ENCODE assay signal across 8 cellular contexts in the genomic region with DNA sequence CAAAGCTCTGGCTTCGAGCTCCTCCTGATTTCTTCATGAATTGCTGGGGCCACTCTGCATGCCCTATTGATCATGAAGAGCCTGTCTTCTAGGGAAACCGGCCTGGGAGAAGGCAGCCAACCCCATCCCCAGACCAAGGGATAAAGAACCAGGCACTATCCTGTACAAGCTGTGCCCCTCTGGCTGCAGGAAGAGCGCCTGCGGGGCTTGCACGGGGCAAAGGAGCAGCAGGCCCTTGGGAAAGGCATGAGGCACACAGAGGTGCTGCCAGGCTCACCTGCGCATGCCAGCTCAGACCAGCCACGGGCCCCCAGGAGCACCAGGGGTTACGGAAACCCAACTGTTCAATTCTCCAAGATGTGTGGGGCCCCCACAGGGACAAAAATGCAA. TPM values are rescaled to one million over a fixed set of nuclear protein-coding genes. Genes with fewer than 3 reads are reported as not detected.
DNase-seq lines count a peak whose midpoint lies in the region; ATAC-seq, FAIRE-seq and TF ChIP-seq lines count a peak whose summit lies in the region.

No MANE protein-coding gene starts in this region.

- in situ Hi-C loops in GM12878 (cut with MboI), result loop anchor here (5.0 kb wide), 1 partner anchor 104 kb away; no protein-coding TSS in a partner anchor

- H3K79me2 ChIP-seq in GM12878 (ENCODE audit: control insufficient read depth, insufficient read depth, low read length), result peaks cover 49% of the 10 kb centered on the region

- DNase-seq in heart left ventricle (no peak), left ventricle myocardium superior (no peak), GM12878 (ENCODE audit: low read depth, low spot score) (no peak), mesenchymal stem cell (no peak), vagina (ENCODE audit: extremely low spot score in 2 of 2) (no peak), posterior vena cava (ENCODE audit: low spot score) (no peak), MV-4-11 (lab: John Stamatoyannopoulos, UW) (no peak), Ammon's horn (ENCODE audit: low spot score) (no peak)

- H2AK5ac ChIP-seq in mesenchymal stem cell (ENCODE audit: low read length, severe bottlenecking), result no peak overlapping the region

- peak overlapping the region in 10 of 12 donors; percentile 60 to 99 (median 98) for H3K27ac ChIP-seq in heart left ventricle
- H3K27ac ChIP-seq in GM12878 (ENCODE audit: control insufficient read depth, insufficient read depth), result peak overlapping the region; percentile 38
- no peak overlapping the region for H3K27ac ChIP-seq in mesenchymal stem cell (ENCODE audit: low read length, poor library complexity, severe bottlenecking)
- peak overlapping the region; percentile 93 for H3K27ac ChIP-seq in vagina

- peaks cover 0 to 58% (median 34%) of the 10 kb centered on the region in 12 donors for H3K4me1 ChIP-seq in heart left ventricle
- peaks cover 24% of the 10 kb centered on the region for H3K4me1 ChIP-seq in GM12878 (ENCODE audit: control insufficient read depth, insufficient read depth, low read length)
- peaks cover 18% of the 10 kb centered on the region for H3K4me1 ChIP-seq in mesenchymal stem cell (ENCODE audit: control insufficient read depth, insufficient read depth, low read depth, low read length)
- H3K4me1 ChIP-seq in vagina, result peaks cover 68% of the 10 kb centered on the region

- H2AFZ ChIP-seq in GM12878 (ENCODE audit: control insufficient read depth, low read depth, low read length) (peak overlapping the region; percentile 52), mesenchymal stem cell (ENCODE audit: low read depth, low read length) (no peak overlapping the region)

- H3K79me1 ChIP-seq in mesenchymal stem cell (replicated peaks; ENCODE audit: low read length, poor library complexity, severe bottlenecking), result peaks cover 20% of the 10 kb centered on the region

- POLR2A ChIA-PET in GM12878 (lab: Charles Lee), result interaction anchor here (0.7 to 2.8 kb wide), 18 partner anchors 19 to 436 kb away, joined by 3 to 22 read pairs (median 5); a partner anchor contains a TSS

- intact Hi-C loops in heart left ventricle (cut with DNase I), result loop anchor here in 5 of 10 donors (2.0 to 10.0 kb wide), 9 partner anchors 25 to 159 kb away; no protein-coding TSS in a partner anchor
- intact Hi-C loops in left ventricle myocardium superior (cut with micrococcal nuclease), result no loop called here
- intact Hi-C loops in GM12878 (cut with micrococcal nuclease; ENCODE audit: unreplicated experiment), result loop anchor here (1.0 to 2.0 kb wide), 7 partner anchors 19 to 161 kb away; no protein-coding TSS in a partner anchor
- intact Hi-C loops in vagina (cut with DNase I), result loop anchor here (10.0 kb wide), 1 partner anchor 69 kb away; no protein-coding TSS in a partner anchor
- intact Hi-C loops in posterior vena cava (cut with DNase I), result no loop called here

- ATAC-seq in heart left ventricle (no peak), left ventricle myocardium superior (no peak), GM12878 (no peak)

- 51 to 75% (median 66%) methylated on average over 8 of the region's 8 CpGs for WGBS in heart left ventricle, 4 donors
- WGBS in GM12878 (ENCODE audit: insufficient coverage, insufficient replicate concordance, low lambda C conversion rate, missing lambda C conversion rate), result 77% methylated on average over 8 of the region's 8 CpGs
- WGBS in mesenchymal stem cell, result 67% methylated on average over 8 of the region's 8 CpGs

- no peak for TF ChIP-seq EP300 in GM12878 (IDR thresholded peaks at IDR 0.05; ENCODE audit: borderline replicate concordance in 1 of 2, control insufficient read depth in 1 of 2, low read depth in 2 of 2, low read length in 2 of 2)

- H4K8ac ChIP-seq in mesenchymal stem cell (ENCODE audit: low read length), result no peak overlapping the region

- H3K4me3 ChIP-seq in heart left ventricle (peak overlapping the region; percentile 14 to 96 (median 86)), GM12878 (peak overlapping the region; percentile 99), mesenchymal stem cell (ENCODE audit: insufficient read depth in 1 of 2, low read depth in 1 of 2, low read length in 2 of 2) (no peak overlapping the region), vagina (peak overlapping the region; percentile 88 to 92)

- H3K27me3 ChIP-seq in heart left ventricle, result no peaks in the 10 kb centered on the region
- H3K27me3 ChIP-seq in GM12878 (replicated peaks in 1 of 2; ENCODE audit: control insufficient read depth in 2 of 2, insufficient read depth in 2 of 2, low read length in 1 of 2), result no peaks in the 10 kb centered on the region
- no peaks in the 10 kb centered on the region for H3K27me3 ChIP-seq in mesenchymal stem cell (ENCODE audit: control insufficient read depth in 1 of 2, insufficient read depth in 1 of 2, low read length in 2 of 2)
- H3K27me3 ChIP-seq in vagina, result no peaks in the 10 kb centered on the region

- SMC1A ChIA-PET in GM12878 (lab: Charles Lee; ENCODE audit: uncharacterized antibody, unreplicated experiment), result interaction anchor here (0.7 to 8.1 kb wide), 63 partner anchors 9 to 505 kb away, joined by 3 to 103 read pairs (median 5); a partner anchor contains a TSS

- CTCF ChIA-PET in GM12878 (lab: Yijun Ruan, JAX), result interaction anchor here (0.8 to 7.1 kb wide), 80 partner anchors 9 to 507 kb away, joined by 3 to 287 read pairs (median 6); a partner anchor contains a TSS

- no peak overlapping the region for H3K18ac ChIP-seq in mesenchymal stem cell (ENCODE audit: low read depth in 1 of 2, low read length in 2 of 2)

- H4K91ac ChIP-seq in mesenchymal stem cell (ENCODE audit: low read length), result no peak overlapping the region

- no peak overlapping the region for H3K14ac ChIP-seq in mesenchymal stem cell (ENCODE audit: low read length in 2 of 2)

- no peak for TF ChIP-seq POLR2A in heart left ventricle (IDR thresholded peaks at IDR 0.05)
- TF ChIP-seq POLR2A in GM12878 (IDR thresholded peaks at IDR 0.05; ENCODE audit: low read depth, low read length), result no peak
- TF ChIP-seq POLR2A in vagina (IDR thresholded peaks at IDR 0.05), result no peak

- H2BK15ac ChIP-seq in mesenchymal stem cell (ENCODE audit: low read depth, poor library complexity, severe bottlenecking), result no peak overlapping the region

- H3K36me3 ChIP-seq in heart left ventricle (no peaks in the 10 kb centered on the region), GM12878 (ENCODE audit: control insufficient read depth in 2 of 2, insufficient read depth in 2 of 2, low read length in 1 of 2) (no peaks in the 10 kb centered on the region), mesenchymal stem cell (ENCODE audit: control insufficient read depth in 1 of 2, insufficient read depth in 2 of 2, low read depth in 1 of 2, low read length in 2 of 2) (no peaks in the 10 kb centered on the region), vagina (no peaks in the 10 kb centered on the region)

- H2BK120ac ChIP-seq in mesenchymal stem cell (ENCODE audit: low read depth, low read length), result no peak overlapping the region

- TF ChIP-seq CTCF in heart left ventricle (IDR thresholded peaks at IDR 0.05) (no peak), GM12878 (IDR thresholded peaks at IDR 0.05 in 2 of 3, conservative IDR thresholded peaks at IDR 0.05 in 1 of 3; ENCODE audit: control insufficient read depth in 2 of 3, extremely low read depth in 1 of 3, insufficient read depth in 1 of 3, low read depth in 3 of 3, low read length in 3 of 3) (no peak), vagina (IDR thresholded peaks at IDR 0.05) (no peak)

- FAIRE-seq in GM12878 (lab: Jason Lieb, UNC), result no peak

- H3K4ac ChIP-seq in mesenchymal stem cell (ENCODE audit: low read depth in 1 of 2, low read length in 2 of 2), result no peak overlapping the region

- H3K23ac ChIP-seq in mesenchymal stem cell (ENCODE audit: low read length in 2 of 2), result no peak overlapping the region

- BruUV-seq in GM12878 (replicated peaks; lab: Mats Ljungman, UMichigan), result no TSS peak

- H3K9ac ChIP-seq in GM12878 (ENCODE audit: control insufficient read depth, insufficient read depth, low read length), result peak overlapping the region; percentile 77
- H3K9ac ChIP-seq in mesenchymal stem cell (ENCODE audit: low read length), result peak overlapping the region; percentile 81

- H4K20me1 ChIP-seq in GM12878 (ENCODE audit: control insufficient read depth, insufficient read depth), result no peaks in the 10 kb centered on the region

- no peak for TF ChIP-seq RAD21 in GM12878 (IDR thresholded peaks at IDR 0.05; ENCODE audit: insufficient read depth, low read depth, low read length)

- H3K4me2 ChIP-seq in GM12878 (ENCODE audit: control insufficient read depth, insufficient read depth), result peak overlapping the region; percentile 68
- no peak overlapping the region for H3K4me2 ChIP-seq in mesenchymal stem cell (ENCODE audit: low read length, poor library complexity, severe bottlenecking)

- H3K9me3 ChIP-seq in heart left ventricle (no peaks in the 10 kb centered on the region), GM12878 (replicated peaks; ENCODE audit: control insufficient read depth, insufficient read depth, low read length) (no peaks in the 10 kb centered on the region), mesenchymal stem cell (ENCODE audit: control insufficient read depth, low read length) (no peaks in the 10 kb centered on the region), vagina (no peaks in the 10 kb centered on the region)

- H2BK5ac ChIP-seq in mesenchymal stem cell (ENCODE audit: low read depth, low read length, poor library complexity, severe bottlenecking), result no peak overlapping the region

- H2BK12ac ChIP-seq in mesenchymal stem cell (ENCODE audit: low read length in 2 of 2), result no peak overlapping the region

- RAD21 ChIA-PET in GM12878 (lab: Charles Lee; ENCODE audit: unreplicated experiment), result interaction anchor here (0.6 to 7.4 kb wide), 59 partner anchors 8 to 505 kb away, joined by 3 to 163 read pairs (median 4); a partner anchor contains a TSS

RNA-seq across cellular contexts. Expression of a gene that starts 2.1 kb away (rescaled TPM):
- total RNA-seq in heart left ventricle (100 to 1,000 TPM in 3 of 9 donors, 10 to 100 TPM in 6; 71.7 to 152 (median 91.0) TPM), left ventricle myocardium superior (136 TPM), GM12878 (2014; rRNA removed) (23.5 and 26.5 TPM in 2 replicates), GM12878 (2014; rRNA removed; fragmentation: Illumina TruSeq; extraction: Trizol) (15.9 and 21.9 TPM in 2 replicates), GM12878 (2021) (56.1 and 57.9 TPM in 2 replicates), vagina (49.6 TPM), posterior vena cava (10 to 100 TPM; 50.9 to 68.6 TPM)
- polyA plus RNA-seq in heart left ventricle (100 to 1,000 TPM in 1 of 2 donors, 10 to 100 TPM in 1; 44.5 to 158 TPM), GM12878 (2011; rRNA removed) (33.3 and 73.2 TPM in 2 replicates), GM12878 (2014; fragmentation: Illumina TruSeq; extraction: Trizol) (21.9 and 36.4 TPM in 2 replicates), GM12878 (2014; fragmentation: Nextera tagmentation; extraction: Ambion mirVana) (1 to 10 TPM; 1.3 to 2.1 TPM), GM12878 (2014; rRNA removed) (36.2 and 36.3 TPM in 2 replicates), GM12878 (2016; fragmentation: Nextera tagmentation; extraction: Ambion mirVana) (10 to 100 TPM; 24.5 to 27.5 TPM)
- 27.6 and 44.1 TPM in 2 replicates for total RNA-seq in GM12878 (2013; cell fraction: nucleolus; rRNA removed)
- polyA plus RNA-seq in GM12878 (2011; ENCODE audit: low read depth), result 10.8 TPM
- 73.7 and 83.9 TPM in 2 replicates for polyA plus RNA-seq in GM12878 (2011; cell fraction: cytosol; rRNA removed)
- 69.1 and 75.9 TPM in 2 replicates for polyA plus RNA-seq in GM12878 (2011; cell fraction: nucleus; rRNA removed)
- 22.0 and 26.6 TPM in 2 replicates for polyA plus RNA-seq in GM12878 (2012)
- polyA minus RNA-seq in GM12878 (2011; rRNA and poly(A)+ RNA removed), result 137 and 139 TPM in 2 replicates
- polyA minus RNA-seq in GM12878 (2011; cell fraction: cytosol; rRNA and poly(A)+ RNA removed), result 32.7 and 33.5 TPM in 2 replicates
- polyA minus RNA-seq in GM12878 (2011; cell fraction: nucleus; rRNA and poly(A)+ RNA removed), result 38.8 and 49.5 TPM in 2 replicates
- polyA plus RNA-seq in mesenchymal stem cell (2013, experiment 1 of 2), result 8.1 TPM
- polyA plus RNA-seq in mesenchymal stem cell (2013, experiment 2 of 2), result 7.9 TPM

Comparison
In these comparisons a context has a peak if more than half of its experiments do, and no peak if none do; other contexts are left out.
1. H3K4me3 ChIP-seq: peak in heart left ventricle (12 of 12), GM12878 (single experiment) and vagina (2 of 2); none in mesenchymal stem cell (0 of 2).
2. intact Hi-C loops: an anchor here in GM12878 (1.0 to 2.0 kb wide) and vagina (10.0 kb wide); none called in left ventricle myocardium superior and posterior vena cava.